In the genomic region with DNA sequence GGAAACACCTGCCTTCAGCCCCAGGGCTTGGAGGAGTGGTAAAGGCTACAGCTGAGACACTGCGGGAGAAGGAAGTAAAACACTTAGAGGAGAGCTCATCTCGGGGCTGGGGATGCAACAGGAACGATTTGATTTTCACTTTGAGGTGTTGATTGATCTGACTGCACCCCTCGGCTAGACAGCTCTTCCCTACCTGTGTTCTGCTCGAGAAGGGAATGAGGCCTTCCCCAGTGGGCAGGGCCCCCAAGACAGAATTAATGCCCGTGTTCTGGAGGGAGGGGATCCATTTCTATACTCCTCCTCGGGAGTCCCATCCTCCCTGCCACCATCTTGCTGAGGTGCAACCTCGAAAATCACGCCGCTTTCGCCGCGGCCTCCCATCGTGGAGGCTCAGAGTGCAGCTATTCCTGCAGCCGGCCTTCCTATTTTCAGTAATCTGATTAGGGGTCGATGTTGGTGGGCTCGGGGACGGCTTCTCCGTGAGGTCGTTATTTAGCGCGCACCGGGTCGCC, we compare ENCODE assay signal across 8 cellular contexts. TPM values are rescaled to one million over a fixed set of nuclear protein-coding genes. Genes with fewer than 3 reads are reported as not detected.
A peak's percentile ranks its signal among the peaks of the same experiment; 100 is the strongest.
DNase-seq lines count a peak whose midpoint lies in the region; TF ChIP-seq lines count a peak whose summit lies in the region.

No MANE protein-coding gene starts in this region.

- no peaks in the 10 kb centered on the region for H3K9me2 ChIP-seq in PC-9 (ENCODE audit: insufficient read depth)

- peaks cover 43% of the 10 kb centered on the region for H3K4me1 ChIP-seq in PC-9 (replicated peaks; ENCODE audit: insufficient read depth)

- TF ChIP-seq CTCF in PC-9 (conservative IDR thresholded peaks at IDR 0.05), result no peak
- TF ChIP-seq CTCF in osteocyte (IDR thresholded peaks at IDR 0.05), result no peak

- peak overlapping the region; percentile 62 for H3K27ac ChIP-seq in PC-9
- peak overlapping the region; percentile 91 for H3K27ac ChIP-seq in epithelial cell of prostate

- H3K27ac Mint-ChIP-seq in osteocyte (ENCODE audit: unreplicated experiment), result peak overlapping the region; percentile 96

- no peaks in the 10 kb centered on the region for H3K27me3 Mint-ChIP-seq in osteocyte (ENCODE audit: unreplicated experiment)

- H2AFZ ChIP-seq in PC-9, result peak overlapping the region; percentile 63; the same call in 1 of the 2 replicates

- no peaks in the 10 kb centered on the region for H3K9me3 ChIP-seq in PC-9 (ENCODE audit: insufficient read depth, low read depth)

- H3K4me3 Mint-ChIP-seq in osteocyte (ENCODE audit: unreplicated experiment), result peak overlapping the region; percentile 90

- peaks cover 20% of the 10 kb centered on the region; the same call in 1 of the 2 replicates for H3F3A ChIP-seq in PC-9 (ENCODE audit: insufficient read depth, low read depth)

- 0 out of 2 replicates have a peak, but pooled peaks cover 6% of the 10 kb centered on the region for H4K20me1 ChIP-seq in PC-9 (ENCODE audit: insufficient read depth)

- DNase-seq in GF-D8 (lab: John Stamatoyannopoulos, UW) (peak; percentile 69), PC-9 (no peak), epithelial cell of prostate (ENCODE audit: low read depth, low spot score) (no peak), osteocyte (ENCODE audit: extremely low spot score, unreplicated experiment) (no peak), SK-N-DZ (ENCODE audit: low spot score) (no peak), HuH-7 (ENCODE audit: low spot score) (no peak), foreskin melanocyte (no peak)
- DNase-seq in effector CD4-positive, alpha-beta T cell, result no peak

- CTCF ChIA-PET in PC-9 (lab: Charles Lee), result no interaction called here

- no TSS peak for BruUV-seq in PC-9 (replicated peaks; lab: Mats Ljungman, UMichigan)

- peaks cover 56% of the 10 kb centered on the region for H3K4me1 Mint-ChIP-seq in osteocyte (ENCODE audit: unreplicated experiment)

- H3K9me3 Mint-ChIP-seq in osteocyte (ENCODE audit: unreplicated experiment), result no peaks in the 10 kb centered on the region

- peak overlapping the region; percentile 72 for H3K4me3 ChIP-seq in PC-9

- no peaks in the 10 kb centered on the region for H3K36me3 Mint-ChIP-seq in osteocyte (ENCODE audit: unreplicated experiment)

- H3K4me2 ChIP-seq in PC-9, result peak overlapping the region; percentile 95

- no peaks in the 10 kb centered on the region; the same call in 1 of the 2 replicates for H3K36me3 ChIP-seq in PC-9 (ENCODE audit: low read depth)

- no peaks in the 10 kb centered on the region for H3K27me3 ChIP-seq in PC-9 (ENCODE audit: insufficient read depth, low read depth)

- intact Hi-C loops in PC-9 (cut with micrococcal nuclease; ENCODE audit: unreplicated experiment), result loop anchor here (1.0 to 5.0 kb wide), 5 partner anchors 45 to 125 kb away; no protein-coding TSS in a partner anchor

- peaks cover 62% of the 10 kb centered on the region for H3K79me2 ChIP-seq in PC-9 (ENCODE audit: low read depth)

- POLR2A ChIA-PET in PC-9 (lab: Charles Lee; ENCODE audit: unreplicated experiment), result interaction anchor here (0.6 to 0.7 kb wide), 2 partner anchors 119 to 240 kb away, joined by 3 to 14 read pairs; no protein-coding TSS in a partner anchor

RNA-seq across cellular contexts. Expression of a gene that starts 2.4 kb away (rescaled TPM):
- total RNA-seq in PC-9 (2021) (31.2 and 39.7 TPM in 2 replicates), osteocyte (39.4 and 42.1 TPM in 2 replicates)
- polyA plus RNA-seq in SK-N-DZ (2014; cell fraction: cytosol; rRNA removed), result 0.83 and 0.96 TPM in 2 replicates
- polyA plus RNA-seq in SK-N-DZ (2014; cell fraction: nucleus; rRNA removed), result 0.80 and 0.92 TPM in 2 replicates
